Comparison of ENCODE assay signal across 15 cellular contexts in genomic region chr10:79160191-79160590, GRCh38.
DNase-seq lines count a peak whose midpoint lies in the region; ATAC-seq, FAIRE-seq and TF ChIP-seq lines count a peak whose summit lies in the region.
"Had no signal": no experiment of that assay in that cellular context is flagged by ENCODE, and none has a peak within 500 bp of the region (broad histone marks: within the 10 kb centered on the region; RNA-seq: fewer than 3 reads in every experiment).

No MANE protein-coding gene starts in this region.

- no peaks in the 10 kb centered on the region for H3K36me3 ChIP-seq in breast epithelium
- H3K36me3 ChIP-seq in mammary epithelial cell (ENCODE audit: insufficient read depth, low read length): no peaks in the 10 kb centered on the region
- peaks cover 0 to 60% (median 8%) of the 10 kb centered on the region in 3 donors for H3K36me3 ChIP-seq in esophagus squamous epithelium
- H3K36me3 ChIP-seq in pancreas: no peaks in the 10 kb centered on the region
- H3K36me3 ChIP-seq in upper lobe of left lung: peaks cover 0 to 32% (median 3%) of the 10 kb centered on the region in 4 donors

- dilution Hi-C loops in mammary epithelial cell (cut with HindIII; ENCODE audit: low sequenced_read_pairs): no loop called here

- no peaks in the 10 kb centered on the region for H3K9me3 Mint-ChIP-seq in activated CD4-positive, alpha-beta T cell treated with anti-CD3 and anti-CD28 coated beads for 36 hours (ENCODE audit: low read depth)
- H3K9me3 Mint-ChIP-seq: WTC11 had no signal

- CTCF ChIA-PET in mammary epithelial cell (lab: Charles Lee; ENCODE audit: low non-redundant PET): no interaction called here
- CTCF ChIA-PET in activated CD4-positive, alpha-beta T cell treated with anti-CD3 and anti-CD28 coated beads for 36 hours (lab: Charles Lee): no interaction called here

- BruUV-seq in mammary epithelial cell (replicated peaks; lab: Mats Ljungman, UMichigan): no TSS peak

- H3K27ac ChIP-seq in breast epithelium (peak overlapping the region; percentile 87 to 92), mammary epithelial cell (ENCODE audit: insufficient read depth, low read depth, low read length) (no peak overlapping the region), esophagus squamous epithelium (peak overlapping the region; percentile 20 to 96 (median 84)), pancreas (peak overlapping the region; percentile 23 to 57 (median 34)), upper lobe of left lung (peak overlapping the region; percentile 92 to 96 (median 94))
- H3K27ac ChIP-seq: foreskin keratinocyte had no signal

- no peak for FAIRE-seq in pancreas (lab: Jason Lieb, UNC)

- DNase-seq in breast epithelium (ENCODE audit: low spot score in 2 of 2) (no peak), mammary epithelial cell (no peak), esophagus squamous epithelium (lab: John Stamatoyannopoulos, UW) (no peak), pancreas (no peak), upper lobe of left lung (no peak), NCI-H1048 (lab: John Stamatoyannopoulos, UW) (no peak)
- DNase-seq in activated CD4-positive, alpha-beta T cell treated with anti-CD3 and anti-CD28 coated beads for 36 hours: no peak
- DNase-seq: 8988T; foreskin keratinocyte; HCEC 1CT; NCI-H2171 treated with DMSO at 0.1 percent for 48 hours; occipital lobe; stimulated activated naive CD4-positive, alpha-beta T cell treated with Interleukin-2 at 50 U/mL for 16 hours had no signal

- H3K4me2 ChIP-seq in mammary epithelial cell (ENCODE audit: insufficient read depth, low read depth, low read length): no peak overlapping the region

- intact Hi-C loops in breast epithelium (cut with DNase I; ENCODE audit: low total_unique reads): loop anchor here (1.0 kb wide), 1 partner anchor 46 kb away; no protein-coding TSS in a partner anchor
- intact Hi-C loops in mammary epithelial cell (cut with micrococcal nuclease): no loop called here
- intact Hi-C loops in esophagus squamous epithelium (cut with DNase I): no loop called here
- intact Hi-C loops in pancreas (cut with DNase I): no loop called here
- intact Hi-C loops in activated CD4-positive, alpha-beta T cell treated with anti-CD3 and anti-CD28 coated beads for 36 hours (cut with DNase I, micrococcal nuclease): no loop called here

- H3K4me3 Mint-ChIP-seq in activated CD4-positive, alpha-beta T cell treated with anti-CD3 and anti-CD28 coated beads for 36 hours: no peak overlapping the region
- H3K4me3 Mint-ChIP-seq: WTC11 had no signal

- no peaks in the 10 kb centered on the region for H3K4me1 Mint-ChIP-seq in activated CD4-positive, alpha-beta T cell treated with anti-CD3 and anti-CD28 coated beads for 36 hours

- no peak overlapping the region for H3K9ac ChIP-seq in mammary epithelial cell (ENCODE audit: insufficient read depth, low read length)

- no peaks in the 10 kb centered on the region for H3K27me3 Mint-ChIP-seq in activated CD4-positive, alpha-beta T cell treated with anti-CD3 and anti-CD28 coated beads for 36 hours

- H3K4me3 ChIP-seq in breast epithelium: no peak overlapping the region
- no peak overlapping the region for H3K4me3 ChIP-seq in mammary epithelial cell (replicated peaks in 1 of 3; ENCODE audit: insufficient read depth in 1 of 3, low read depth in 2 of 3, low read length in 3 of 3)
- H3K4me3 ChIP-seq in esophagus squamous epithelium: no peak overlapping the region
- no peak overlapping the region for H3K4me3 ChIP-seq in pancreas
- H3K4me3 ChIP-seq in upper lobe of left lung: no peak overlapping the region

- TF ChIP-seq CTCF in breast epithelium (IDR thresholded peaks at IDR 0.05) (no peak), mammary epithelial cell (conservative IDR thresholded peaks at IDR 0.05 in 1 of 2, IDR thresholded peaks at IDR 0.05 in 1 of 2; ENCODE audit: extremely low read depth in 1 of 2, insufficient read depth in 1 of 2, low read depth in 1 of 2, low read length in 2 of 2) (no peak), esophagus squamous epithelium (IDR thresholded peaks at IDR 0.05) (no peak), pancreas (IDR thresholded peaks at IDR 0.05) (no peak), upper lobe of left lung (IDR thresholded peaks at IDR 0.05) (no peak)

- no peaks in the 10 kb centered on the region for H3K36me3 Mint-ChIP-seq in activated CD4-positive, alpha-beta T cell treated with anti-CD3 and anti-CD28 coated beads for 36 hours (ENCODE audit: low read depth)
- H3K36me3 Mint-ChIP-seq: WTC11 had no signal

- 88% methylated on average over 4 of the region's 4 CpGs for WGBS in mammary epithelial cell (ENCODE audit: low coverage, missing lambda C conversion rate)
- WGBS in esophagus squamous epithelium, 2 donors: 89% methylated on average over 1 of the region's 4 CpGs; no CpG with 5 or more reads in 1 of the 2 donors
- 81 to 91% methylated on average over 4 of the region's 4 CpGs for WGBS in pancreas, 2 donors
- WGBS in upper lobe of left lung, 2 donors: 80 to 81% methylated on average over 2 to 4 of the region's 4 CpGs

- TF ChIP-seq POLR2A in breast epithelium (IDR thresholded peaks at IDR 0.05) (no peak), esophagus squamous epithelium (IDR thresholded peaks at IDR 0.05) (no peak), upper lobe of left lung (IDR thresholded peaks at IDR 0.05) (no peak)

- no peaks in the 10 kb centered on the region for H3K27me3 ChIP-seq in breast epithelium
- H3K27me3 ChIP-seq in mammary epithelial cell (ENCODE audit: insufficient read depth, low read length): no peaks in the 10 kb centered on the region
- no peaks in the 10 kb centered on the region for H3K27me3 ChIP-seq in esophagus squamous epithelium
- no peaks in the 10 kb centered on the region for H3K27me3 ChIP-seq in pancreas
- no peaks in the 10 kb centered on the region for H3K27me3 ChIP-seq in upper lobe of left lung
- H3K27me3 ChIP-seq: foreskin keratinocyte had no signal

- no peak for ATAC-seq in pancreas
- ATAC-seq in upper lobe of left lung (ENCODE audit: low FRiP score in 2 of 2): no peak
- no peak for ATAC-seq in activated CD4-positive, alpha-beta T cell treated with anti-CD3 and anti-CD28 coated beads for 36 hours
- ATAC-seq in GM21447 (IDR thresholded peaks at IDR 0.05; ENCODE audit: unreplicated experiment): no peak
- ATAC-seq: foreskin keratinocyte, WTC11 had no signal

- POLR2A ChIA-PET in activated CD4-positive, alpha-beta T cell treated with anti-CD3 and anti-CD28 coated beads for 36 hours (lab: Charles Lee): no interaction called here

- no peak for TF ChIP-seq EP300 in upper lobe of left lung (IDR thresholded peaks at IDR 0.05)

- H3K27ac Mint-ChIP-seq in activated CD4-positive, alpha-beta T cell treated with anti-CD3 and anti-CD28 coated beads for 36 hours: no peak overlapping the region

- in situ Hi-C loops in mammary epithelial cell (cut with MboI; ENCODE audit: low sequenced_read_pairs in 2 of 2): no loop called here

- H4K20me1 ChIP-seq in mammary epithelial cell (ENCODE audit: insufficient read depth, low read length): no peaks in the 10 kb centered on the region

- H2AFZ ChIP-seq in mammary epithelial cell (ENCODE audit: low read depth, low read length): no peak overlapping the region

- H3K79me2 ChIP-seq in mammary epithelial cell (ENCODE audit: insufficient read depth, low read length): peaks cover 25% of the 10 kb centered on the region

- H3K4me1 ChIP-seq in breast epithelium (peaks cover 16 to 35% of the 10 kb centered on the region in 2 donors), mammary epithelial cell (ENCODE audit: insufficient read depth, low read length) (peaks cover 39% of the 10 kb centered on the region), esophagus squamous epithelium (peaks cover 41 to 99% (median 78%) of the 10 kb centered on the region in 3 donors), pancreas (peaks cover 0 to 19% (median 11%) of the 10 kb centered on the region in 3 donors), upper lobe of left lung (peaks cover 54 to 83% (median 70%) of the 10 kb centered on the region in 4 donors)

- H3K9me3 ChIP-seq in breast epithelium (no peaks in the 10 kb centered on the region), mammary epithelial cell (replicated peaks; ENCODE audit: insufficient read depth, low read length) (no peaks in the 10 kb centered on the region), esophagus squamous epithelium (no peaks in the 10 kb centered on the region), pancreas (no peaks in the 10 kb centered on the region), upper lobe of left lung (no peaks in the 10 kb centered on the region)
